In genomic region chr18:24053211-24053610, GRCh38 we compare ENCODE assay signal across 19 cellular contexts. TPM values are rescaled to one million over a fixed set of nuclear protein-coding genes. Genes with fewer than 3 reads are reported as not detected.
DNase-seq lines count a peak whose midpoint lies in the region; ATAC-seq and TF ChIP-seq lines count a peak whose summit lies in the region.
"Had no signal": no experiment of that assay in that cellular context is flagged by ENCODE, and none has a peak within 500 bp of the region (broad histone marks: within the 10 kb centered on the region; RNA-seq: fewer than 3 reads in every experiment).

No MANE protein-coding gene starts in this region.

- peaks cover 8% of the 10 kb centered on the region for H3K36me3 Mint-ChIP-seq in CD4-positive, CD25-positive, alpha-beta regulatory T cell
- H3K36me3 Mint-ChIP-seq in CD8-positive, alpha-beta memory T cell, result peaks cover 0 to 45% (median 9%) of the 10 kb centered on the region in 3 donors
- H3K36me3 Mint-ChIP-seq in activated T-helper 17 cell treated with anti-CD3 and anti-CD28 coated beads, Interleukin-2, amount 50 U/mL, for 72 hours (ENCODE audit: low read depth), result peaks cover 58% of the 10 kb centered on the region
- peaks cover 16% of the 10 kb centered on the region for H3K36me3 Mint-ChIP-seq in memory B cell
- peaks cover 4% of the 10 kb centered on the region for H3K36me3 Mint-ChIP-seq in neural progenitor cell

- H3K9me2 ChIP-seq in PC-9 (ENCODE audit: insufficient read depth), result no peaks in the 10 kb centered on the region

- peaks cover 7% of the 10 kb centered on the region for H3K36me3 ChIP-seq in CD4-positive, CD25-positive, alpha-beta regulatory T cell (ENCODE audit: control insufficient read depth, insufficient read depth, low read length)
- no peaks in the 10 kb centered on the region for H3K36me3 ChIP-seq in CD8-positive, alpha-beta memory T cell (ENCODE audit: insufficient read depth, low read length)
- no peaks in the 10 kb centered on the region for H3K36me3 ChIP-seq in neural progenitor cell
- no peaks in the 10 kb centered on the region for H3K36me3 ChIP-seq in PC-9 (ENCODE audit: low read depth)
- H3K36me3 ChIP-seq: ascending aorta, tibial artery had no signal

- peak overlapping the region; percentile 9 to 68 (median 65) for H3K27ac Mint-ChIP-seq in CD4-positive, CD25-positive, alpha-beta regulatory T cell
- H3K27ac Mint-ChIP-seq in CD8-positive, alpha-beta memory T cell, result peak overlapping the region; percentile 14 to 89 (median 82)
- H3K27ac Mint-ChIP-seq in activated T-helper 17 cell treated with anti-CD3 and anti-CD28 coated beads, Interleukin-2, amount 50 U/mL, for 72 hours, result peak overlapping the region; percentile 96
- H3K27ac Mint-ChIP-seq in memory B cell (peak overlapping the region; percentile 56), neural progenitor cell (no peak overlapping the region)

- POLR2A ChIA-PET in CD8-positive, alpha-beta memory T cell (lab: Charles Lee), result no interaction called here
- POLR2A ChIA-PET in RWPE1 (lab: Yijun Ruan, JAX; ENCODE audit: low non-redundant PET) (no interaction called here), PC-9 (lab: Charles Lee; ENCODE audit: unreplicated experiment) (no interaction called here)

- TF ChIP-seq CTCF in RWPE1 (conservative IDR thresholded peaks at IDR 0.05; ENCODE audit: low read depth) (no peak), neural progenitor cell (IDR thresholded peaks at IDR 0.05) (no peak), PC-9 (conservative IDR thresholded peaks at IDR 0.05) (no peak)

- peak overlapping the region; percentile 63 for H3K4me3 ChIP-seq in CD4-positive, CD25-positive, alpha-beta regulatory T cell (ENCODE audit: low read depth, low read length)
- no peak overlapping the region for H3K4me3 ChIP-seq in CD8-positive, alpha-beta memory T cell (ENCODE audit: low read length)
- H3K4me3 ChIP-seq in neural progenitor cell (no peak overlapping the region), PC-9 (no peak overlapping the region)
- H3K4me3 ChIP-seq: ascending aorta, tibial artery had no signal

- DNase-seq in CD4-positive, CD25-positive, alpha-beta regulatory T cell, result peak in 1 of 3 donors; percentile 28
- DNase-seq in CD8-positive, alpha-beta memory T cell, result no peak
- DNase-seq in memory B cell (ENCODE audit: low spot score in 2 of 2) (no peak), RWPE1 (ENCODE audit: low spot score) (no peak), neural progenitor cell (ENCODE audit: low spot score) (no peak), glomerular visceral epithelial cell (ENCODE audit: extremely low spot score) (no peak), PC-9 (no peak)
- DNase-seq: AML-193; DMS 273 treated with DMSO at 0.1 percent for 48 hours; foreskin fibroblast; GF-D8; left colon; NCI-H1930; NCI-H510A treated with DMSO at 0.1 percent for 48 hours; SIG-M5; stimulated activated CD4-positive, alpha-beta T cell treated with anti-CD3 and anti-CD28 coated beads, Interleukin-4, amount 100 ng/mL, for 1 hour; tibial artery had no signal

- peak overlapping the region; percentile 3 to 72 (median 48) for H3K4me3 Mint-ChIP-seq in CD4-positive, CD25-positive, alpha-beta regulatory T cell
- peak overlapping the region in 3 of 7 donors; percentile 3 to 58 (median 29) for H3K4me3 Mint-ChIP-seq in CD8-positive, alpha-beta memory T cell
- H3K4me3 Mint-ChIP-seq in activated T-helper 17 cell treated with anti-CD3 and anti-CD28 coated beads, Interleukin-2, amount 50 U/mL, for 72 hours, result peak overlapping the region; percentile 81
- H3K4me3 Mint-ChIP-seq in memory B cell, result no peak overlapping the region
- no peak overlapping the region for H3K4me3 Mint-ChIP-seq in neural progenitor cell

- H3K27me3 Mint-ChIP-seq in CD4-positive, CD25-positive, alpha-beta regulatory T cell, result no peaks in the 10 kb centered on the region
- H3K27me3 Mint-ChIP-seq in CD8-positive, alpha-beta memory T cell, result no peaks in the 10 kb centered on the region
- H3K27me3 Mint-ChIP-seq in activated T-helper 17 cell treated with anti-CD3 and anti-CD28 coated beads, Interleukin-2, amount 50 U/mL, for 72 hours, result no peaks in the 10 kb centered on the region
- H3K27me3 Mint-ChIP-seq in memory B cell (no peaks in the 10 kb centered on the region), neural progenitor cell (ENCODE audit: insufficient read depth, low read depth) (no peaks in the 10 kb centered on the region)

- no TSS peak for BruUV-seq in PC-9 (replicated peaks; lab: Mats Ljungman, UMichigan)

- no peak for ATAC-seq in CD4-positive, CD25-positive, alpha-beta regulatory T cell (ENCODE audit: low read depth in 2 of 2)
- ATAC-seq in activated T-helper 17 cell treated with anti-CD3 and anti-CD28 coated beads, Interleukin-2, amount 50 U/mL, for 72 hours (replicated peaks), result no peak
- no peak for ATAC-seq in memory B cell (ENCODE audit: low read depth)
- ATAC-seq: left colon had no signal

- H3K9me3 Mint-ChIP-seq in CD4-positive, CD25-positive, alpha-beta regulatory T cell, result no peaks in the 10 kb centered on the region
- H3K9me3 Mint-ChIP-seq in CD8-positive, alpha-beta memory T cell, result no peaks in the 10 kb centered on the region
- H3K9me3 Mint-ChIP-seq in activated T-helper 17 cell treated with anti-CD3 and anti-CD28 coated beads, Interleukin-2, amount 50 U/mL, for 72 hours, result peaks cover 4% of the 10 kb centered on the region
- H3K9me3 Mint-ChIP-seq in memory B cell (peaks cover 4% of the 10 kb centered on the region), neural progenitor cell (no peaks in the 10 kb centered on the region)

- no peak overlapping the region for H3K4me2 ChIP-seq in neural progenitor cell
- no peak overlapping the region for H3K4me2 ChIP-seq in PC-9

- H3K4me1 ChIP-seq in CD4-positive, CD25-positive, alpha-beta regulatory T cell (ENCODE audit: control insufficient read depth, insufficient read depth, low read length, poor library complexity, severe bottlenecking), result peaks cover 81% of the 10 kb centered on the region
- peaks cover 68% of the 10 kb centered on the region for H3K4me1 ChIP-seq in CD8-positive, alpha-beta memory T cell (ENCODE audit: insufficient read depth, low read length)
- peaks cover 14% of the 10 kb centered on the region for H3K4me1 ChIP-seq in neural progenitor cell
- peaks cover 18% of the 10 kb centered on the region for H3K4me1 ChIP-seq in PC-9 (replicated peaks; ENCODE audit: insufficient read depth)

- intact Hi-C loops in PC-9 (cut with micrococcal nuclease; ENCODE audit: unreplicated experiment), result no loop called here

- CTCF ChIA-PET in CD8-positive, alpha-beta memory T cell (lab: Charles Lee), result no interaction called here
- CTCF ChIA-PET in RWPE1 (lab: Yijun Ruan, JAX) (no interaction called here), PC-9 (lab: Charles Lee) (no interaction called here)

- H4K20me1 ChIP-seq in neural progenitor cell (ENCODE audit: low read depth) (peaks cover 10% of the 10 kb centered on the region), PC-9 (ENCODE audit: insufficient read depth) (no peaks in the 10 kb centered on the region)

- peaks cover 12% of the 10 kb centered on the region for H3K79me2 ChIP-seq in neural progenitor cell (ENCODE audit: low read depth)
- peaks cover 6% of the 10 kb centered on the region; the same call in 1 of the 2 replicates for H3K79me2 ChIP-seq in PC-9 (ENCODE audit: low read depth)

- H3K4me1 Mint-ChIP-seq in CD4-positive, CD25-positive, alpha-beta regulatory T cell, result peaks cover 60 to 99% (median 88%) of the 10 kb centered on the region in 4 donors
- peaks cover 86 to 99% (median 98%) of the 10 kb centered on the region in 3 donors for H3K4me1 Mint-ChIP-seq in CD8-positive, alpha-beta memory T cell
- peaks cover 70% of the 10 kb centered on the region for H3K4me1 Mint-ChIP-seq in activated T-helper 17 cell treated with anti-CD3 and anti-CD28 coated beads, Interleukin-2, amount 50 U/mL, for 72 hours
- peaks cover 38% of the 10 kb centered on the region for H3K4me1 Mint-ChIP-seq in memory B cell
- H3K4me1 Mint-ChIP-seq in neural progenitor cell, result peaks cover 25% of the 10 kb centered on the region

- H3K27ac ChIP-seq in CD4-positive, CD25-positive, alpha-beta regulatory T cell (ENCODE audit: insufficient read depth, low read length, poor library complexity, severe bottlenecking), result peak overlapping the region; percentile 52
- H3K27ac ChIP-seq in CD8-positive, alpha-beta memory T cell (ENCODE audit: low read depth, low read length), result no peak overlapping the region
- H3K27ac ChIP-seq in RWPE1 (no peak overlapping the region), neural progenitor cell (no peak overlapping the region), PC-9 (no peak overlapping the region)
- H3K27ac ChIP-seq: ascending aorta had no signal

- H2AFZ ChIP-seq in neural progenitor cell (replicated peaks), result no peak overlapping the region
- no peak overlapping the region for H2AFZ ChIP-seq in PC-9

- H3F3A ChIP-seq in neural progenitor cell (ENCODE audit: low read depth), result no peaks in the 10 kb centered on the region
- peaks cover 13% of the 10 kb centered on the region for H3F3A ChIP-seq in PC-9 (ENCODE audit: insufficient read depth, low read depth)

- H3K27me3 ChIP-seq in CD4-positive, CD25-positive, alpha-beta regulatory T cell (ENCODE audit: control insufficient read depth, insufficient read depth, low read length), result no peaks in the 10 kb centered on the region
- no peaks in the 10 kb centered on the region for H3K27me3 ChIP-seq in CD8-positive, alpha-beta memory T cell (ENCODE audit: insufficient read depth, low read length, poor library complexity, severe bottlenecking)
- no peaks in the 10 kb centered on the region for H3K27me3 ChIP-seq in neural progenitor cell
- H3K27me3 ChIP-seq in PC-9 (ENCODE audit: insufficient read depth, low read depth), result no peaks in the 10 kb centered on the region
- H3K27me3 ChIP-seq: ascending aorta, tibial artery had no signal

- no peaks in the 10 kb centered on the region for H3K9me3 ChIP-seq in CD4-positive, CD25-positive, alpha-beta regulatory T cell (ENCODE audit: control insufficient read depth in 2 of 2, low read length in 2 of 2)
- H3K9me3 ChIP-seq in CD8-positive, alpha-beta memory T cell (ENCODE audit: low read length), result no peaks in the 10 kb centered on the region
- H3K9me3 ChIP-seq in neural progenitor cell (ENCODE audit: low read depth) (no peaks in the 10 kb centered on the region), PC-9 (ENCODE audit: insufficient read depth, low read depth) (no peaks in the 10 kb centered on the region)
- H3K9me3 ChIP-seq: ascending aorta, tibial artery had no signal

- no peak overlapping the region for H3K9ac ChIP-seq in neural progenitor cell

RNA-seq across cellular contexts. Expression of gene TTC39C, which starts 38.7 kb away (rescaled TPM):
- total RNA-seq in CD4-positive, CD25-positive, alpha-beta regulatory T cell, result 274 TPM
- polyA plus RNA-seq in CD4-positive, CD25-positive, alpha-beta regulatory T cell, result 100 to 1,000 TPM; 109 to 206 (median 167) TPM
- total RNA-seq in CD8-positive, alpha-beta memory T cell, result 10 to 100 TPM; 57.4 to 59.5 TPM
- 80.2 TPM for polyA plus RNA-seq in CD8-positive, alpha-beta memory T cell
- total RNA-seq in activated T-helper 17 cell treated with anti-CD3 and anti-CD28 coated beads, Interleukin-2, amount 50 U/mL, for 72 hours, result 10 to 100 TPM; 59.6 to 76.7 TPM
- 26.1 and 27.6 TPM in 2 replicates for total RNA-seq in neural progenitor cell (ENCODE audit: low replicate concordance)
- total RNA-seq in PC-9 (2021), result 13.0 and 15.3 TPM in 2 replicates

Comparison
In these comparisons a context has a peak if more than half of its experiments do, and no peak if none do; other contexts are left out.
1. H3K4me3 Mint-ChIP-seq: peak in CD4-positive, CD25-positive, alpha-beta regulatory T cell (4 of 4) and activated T-helper 17 cell treated with anti-CD3 and anti-CD28 coated beads, Interleukin-2, amount 50 U/mL, for 72 hours (single experiment); none in memory B cell (single experiment) and neural progenitor cell (single experiment).